ENCODE assay signal across 9 cellular contexts in genomic region chr2:127995725-127996124, GRCh38.
"Had no signal": no experiment of that assay in that cellular context is flagged by ENCODE, and none has a peak within 500 bp of the region (broad histone marks: within the 10 kb centered on the region; RNA-seq: fewer than 3 reads in every experiment).

No MANE protein-coding gene starts in this region.

- H3K4me1 ChIP-seq: HAP-1 had no signal

- H3K9ac ChIP-seq: GM23248 had no signal

- H3K9me3 Mint-ChIP-seq: HFFc6, IgD-negative memory B cell had no signal

- H3K4me1 Mint-ChIP-seq: IgD-negative memory B cell had no signal

- ATAC-seq: HCT116, HepG2 had no signal

- H3K4me3 Mint-ChIP-seq: HFFc6, IgD-negative memory B cell had no signal

- H3K27me3 Mint-ChIP-seq: IgD-negative memory B cell had no signal

- DNase-seq: GM23248, GOT3, H7, HFFc6 had no signal

- H3K27ac Mint-ChIP-seq: HFFc6, IgD-negative memory B cell had no signal

- H2AFZ ChIP-seq: GM23248 had no signal

- H3K4me3 ChIP-seq: GM23248, HAP-1 had no signal

- H3K27ac ChIP-seq: GM23248, HL-60 had no signal

- H3K9me3 ChIP-seq: HAP-1 had no signal
